8 cellular contexts compared by ENCODE assay signal in the genomic region with DNA sequence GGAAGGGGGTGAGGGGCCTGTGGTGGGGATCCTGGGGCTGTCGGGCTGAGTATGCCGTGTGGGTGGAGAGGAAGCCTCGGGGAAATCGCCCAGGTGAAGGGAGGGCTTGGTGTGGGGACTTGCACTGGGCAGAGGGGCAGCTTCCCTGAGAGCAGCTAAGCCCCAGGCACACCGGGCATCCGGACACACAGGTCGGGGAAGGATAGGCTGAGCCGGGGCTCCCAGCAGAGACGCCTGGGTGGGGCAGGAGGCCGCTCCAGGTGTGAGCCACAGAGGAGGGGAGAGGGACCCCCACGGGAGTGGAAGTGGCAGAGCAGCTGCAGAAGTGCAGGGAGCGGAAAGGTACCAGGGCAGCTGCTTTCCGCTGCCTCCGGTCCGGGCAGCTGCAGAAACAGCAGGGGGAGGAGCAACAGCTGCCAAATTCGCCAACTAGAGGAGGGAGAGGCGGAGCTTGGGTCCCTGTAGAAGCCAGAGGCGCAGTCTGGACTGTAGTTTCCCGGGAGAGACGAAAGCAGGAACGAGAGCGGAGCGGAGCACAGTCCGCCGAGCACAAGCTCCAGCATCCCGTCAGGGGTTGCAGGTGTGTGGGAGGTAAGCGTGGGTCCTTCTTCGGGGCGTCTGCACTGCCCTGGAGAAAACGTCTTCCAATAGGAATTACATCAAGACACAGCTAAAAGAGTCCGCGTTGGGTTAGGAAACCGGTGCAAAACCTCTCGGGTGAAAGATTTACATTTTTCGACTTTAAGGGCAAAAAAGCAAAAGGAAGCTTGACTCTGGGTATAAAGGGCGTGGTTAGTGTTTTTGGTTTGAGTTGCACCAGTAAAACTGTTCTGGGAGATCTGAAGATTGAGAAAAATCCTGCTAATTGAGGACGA. TPM values are rescaled to one million over a fixed set of nuclear protein-coding genes. Genes with fewer than 3 reads are reported as not detected.
A peak's percentile ranks its signal among the peaks of the same experiment; 100 is the strongest.
DNase-seq lines count a peak whose midpoint lies in the region; ATAC-seq and TF ChIP-seq lines count a peak whose summit lies in the region.

SERPINI1 (plus strand) TSS at position 489 of the 875 bp plus-strand sequence. CDS start 53,408 bp downstream, outside the sequence.

- TF ChIP-seq CTCF in DOHH2 (IDR thresholded peaks at IDR 0.05; ENCODE audit: low read depth, low read length, poor library complexity, severe bottlenecking), result no peak
- TF ChIP-seq CTCF in Panc1 (IDR thresholded peaks at IDR 0.05), result no peak
- TF ChIP-seq CTCF in nephron progenitor cell (IDR thresholded peaks at IDR 0.05), result no peak

- H3K9me3 ChIP-seq in DOHH2 (ENCODE audit: control insufficient read depth, insufficient read depth, low read length) (no peaks in the 10 kb centered on the region), Panc1 (ENCODE audit: control insufficient read depth, insufficient read depth, low read depth, low read length) (no peaks in the 10 kb centered on the region)

- H3K4me1 Mint-ChIP-seq in activated T-helper 2 cell treated with anti-CD3 and anti-CD28 coated beads, Interferon-gamma antibody, Interleukin-2, Interleukin-4, amounts not matched to agents 10 μg/mL and 5 μg/mL and 100 μg/mL, durations not matched to agents 14 hours and 24 hours and 36 hours (ENCODE audit: low read depth), result peaks cover 16% of the 10 kb centered on the region
- no peaks in the 10 kb centered on the region for H3K4me1 Mint-ChIP-seq in nephron progenitor cell

- peak within 1 kb of the TSS; percentile 93 for H3K4me2 ChIP-seq in DOHH2 (ENCODE audit: low read length)

- in situ Hi-C loops in Panc1 (cut with HindIII; ENCODE audit: low pct_unique_long_range_greater_than_20kb, low sequenced_read_pairs), result no loop called here

- no peaks in the 10 kb centered on the region for H3K27me3 ChIP-seq in DOHH2 (ENCODE audit: control insufficient read depth, low read length)
- no peaks in the 10 kb centered on the region for H3K27me3 ChIP-seq in Panc1 (ENCODE audit: control insufficient read depth, insufficient read depth, low read length)

- no TSS peak for BruUV-seq in Panc1 (replicated peaks; lab: Mats Ljungman, UMichigan)

- H3K4me3 Mint-ChIP-seq in activated T-helper 2 cell treated with anti-CD3 and anti-CD28 coated beads, Interferon-gamma antibody, Interleukin-2, Interleukin-4, amounts not matched to agents 10 μg/mL and 5 μg/mL and 100 μg/mL, durations not matched to agents 14 hours and 24 hours and 36 hours (ENCODE audit: low read depth), result no peak within 1 kb of the TSS
- no peak within 1 kb of the TSS for H3K4me3 Mint-ChIP-seq in nephron progenitor cell

- ATAC-seq in GM21786 (IDR thresholded peaks at IDR 0.05; ENCODE audit: unreplicated experiment) (peak; percentile 60), Panc1 (peak; percentile 86)
- ATAC-seq in stimulated activated naive CD8-positive, alpha-beta T cell treated with anti-CD3 and anti-CD28 coated beads, Interleukin-15, Interleukin-2, amounts not matched to agents 100 U/mL and 50 U/mL, for 24 hours, result peak; percentile 61

- CTCF ChIA-PET in Panc1 (lab: Charles Lee), result interaction anchor here (0.6 to 1.1 kb wide), 3 partner anchors 14 to 261 kb away, joined by 3 to 5 read pairs (median 5); no protein-coding TSS in a partner anchor

- H3K27ac Mint-ChIP-seq in activated T-helper 2 cell treated with anti-CD3 and anti-CD28 coated beads, Interferon-gamma antibody, Interleukin-2, Interleukin-4, amounts not matched to agents 10 μg/mL and 5 μg/mL and 100 μg/mL, durations not matched to agents 14 hours and 24 hours and 36 hours, result no peak within 1 kb of the TSS
- H3K27ac Mint-ChIP-seq in nephron progenitor cell, result no peak within 1 kb of the TSS

- peaks cover 9% of the 10 kb centered on the region; the same call in 1 of the 2 replicates for H4K20me1 ChIP-seq in DOHH2 (ENCODE audit: control insufficient read depth, insufficient read depth, low read depth, low read length)

- H3K4me1 ChIP-seq in DOHH2 (ENCODE audit: control insufficient read depth, low read length) (peaks cover 49% of the 10 kb centered on the region), Panc1 (ENCODE audit: control insufficient read depth, insufficient read depth, low read length) (peaks cover 35% of the 10 kb centered on the region)

- POLR2A ChIA-PET in Panc1 (lab: Charles Lee), result no interaction called here

- H3K4me3 ChIP-seq in DOHH2 (ENCODE audit: low read length) (peak within 1 kb of the TSS; percentile 96), Panc1 (ENCODE audit: low read depth in 2 of 2, low read length in 2 of 2) (peak within 1 kb of the TSS; percentile 91 to 94)

- H3K9me2 ChIP-seq in DOHH2 (replicated peaks; ENCODE audit: control insufficient read depth, low read length), result no peaks in the 10 kb centered on the region

- intact Hi-C loops in Panc1 (cut with micrococcal nuclease; ENCODE audit: unreplicated experiment), result loop anchor here (10.0 kb wide), 1 partner anchor 309 kb away; no protein-coding TSS in a partner anchor
- intact Hi-C loops in activated T-helper 2 cell treated with anti-CD3 and anti-CD28 coated beads, Interferon-gamma antibody, Interleukin-2, Interleukin-4, amounts not matched to agents 10 μg/mL and 5 μg/mL and 100 μg/mL, durations not matched to agents 14 hours and 24 hours and 36 hours (cut with micrococcal nuclease), result loop anchor here (1.0 to 10.0 kb wide), 4 partner anchors 44 to 361 kb away; partner anchors contain the start of gene ZBBX

- peaks cover 7% of the 10 kb centered on the region for H3K27me3 Mint-ChIP-seq in activated T-helper 2 cell treated with anti-CD3 and anti-CD28 coated beads, Interferon-gamma antibody, Interleukin-2, Interleukin-4, amounts not matched to agents 10 μg/mL and 5 μg/mL and 100 μg/mL, durations not matched to agents 14 hours and 24 hours and 36 hours (ENCODE audit: low read depth)
- peaks cover 12% of the 10 kb centered on the region for H3K27me3 Mint-ChIP-seq in nephron progenitor cell (ENCODE audit: low read depth, poor library complexity)

- DNase-seq in KG1 (lab: John Stamatoyannopoulos, UW), result peak; percentile 87
- peak; percentile 67 for DNase-seq in Panc1 (ENCODE audit: low read depth, low spot score)
- DNase-seq in activated T-helper 2 cell treated with anti-CD3 and anti-CD28 coated beads, Interferon-gamma antibody, Interleukin-2, Interleukin-4, amounts not matched to agents 10 μg/mL and 5 μg/mL and 100 μg/mL, durations not matched to agents 14 hours and 24 hours and 36 hours (ENCODE audit: low spot score), result peak; percentile 76
- peak; percentile 78 for DNase-seq in fibroblast of the conjunctiva (ENCODE audit: low read depth)
- peak; percentile 85 for DNase-seq in nephron progenitor cell
- peak; percentile 79 for DNase-seq in stimulated activated naive CD8-positive, alpha-beta T cell treated with anti-CD3 and anti-CD28 coated beads, Interleukin-15, Interleukin-2, amounts not matched to agents 100 U/mL and 50 U/mL, for 24 hours

- no peaks in the 10 kb centered on the region for H3F3A ChIP-seq in DOHH2 (ENCODE audit: control insufficient read depth, insufficient read depth)

- peaks cover 21% of the 10 kb centered on the region for H3K36me3 ChIP-seq in DOHH2 (ENCODE audit: control insufficient read depth, low read length)
- peaks cover 5% of the 10 kb centered on the region for H3K36me3 ChIP-seq in Panc1 (ENCODE audit: control insufficient read depth, insufficient read depth, low read length)

- H3K27ac ChIP-seq in DOHH2 (ENCODE audit: low read depth, low read length) (peak within 1 kb of the TSS; percentile 92), Panc1 (ENCODE audit: low read length) (peak within 1 kb of the TSS; percentile 94)

- peaks cover 10% of the 10 kb centered on the region for H3K36me3 Mint-ChIP-seq in activated T-helper 2 cell treated with anti-CD3 and anti-CD28 coated beads, Interferon-gamma antibody, Interleukin-2, Interleukin-4, amounts not matched to agents 10 μg/mL and 5 μg/mL and 100 μg/mL, durations not matched to agents 14 hours and 24 hours and 36 hours (ENCODE audit: low read depth)
- H3K36me3 Mint-ChIP-seq in nephron progenitor cell (ENCODE audit: low read depth), result no peaks in the 10 kb centered on the region

- H3K79me2 ChIP-seq in DOHH2 (ENCODE audit: control insufficient read depth, low read length), result peaks cover 71% of the 10 kb centered on the region

- no peaks in the 10 kb centered on the region for H3K9me3 Mint-ChIP-seq in activated T-helper 2 cell treated with anti-CD3 and anti-CD28 coated beads, Interferon-gamma antibody, Interleukin-2, Interleukin-4, amounts not matched to agents 10 μg/mL and 5 μg/mL and 100 μg/mL, durations not matched to agents 14 hours and 24 hours and 36 hours
- H3K9me3 Mint-ChIP-seq in nephron progenitor cell, result no peaks in the 10 kb centered on the region

RNA-seq across cellular contexts. Expression of gene SERPINI1, which starts in this region (rescaled TPM):
- 8.0 TPM for total RNA-seq in Panc1 (2021; ENCODE audit: unreplicated experiment)
- 6.3 TPM for polyA plus RNA-seq in Panc1 (2012; ENCODE audit: insufficient read length)
- total RNA-seq in activated T-helper 2 cell treated with anti-CD3 and anti-CD28 coated beads, Interferon-gamma antibody, Interleukin-2, Interleukin-4, amounts not matched to agents 10 μg/mL and 5 μg/mL and 100 μg/mL, durations not matched to agents 14 hours and 24 hours and 36 hours, result 0.46 and 0.71 TPM in 2 replicates

Comparison
In these comparisons a context has a peak if more than half of its experiments do, and no peak if none do; other contexts are left out.
1. Peak in every context shown above with its lines: DNase-seq, ATAC-seq, H3K4me3 ChIP-seq and H3K27ac ChIP-seq.
2. Peak in DNase-seq in activated T-helper 2 cell treated with anti-CD3 and anti-CD28 coated beads, Interferon-gamma antibody, Interleukin-2, Interleukin-4, amounts not matched to agents 10 μg/mL and 5 μg/mL and 100 μg/mL, durations not matched to agents 14 hours and 24 hours and 36 hours; RNA of the gene not detected or under 1 TPM.